In genomic region chr11:373716-374551, GRCh38 we compare ENCODE assay signal across 16 cellular contexts. TPM values are rescaled to one million over a fixed set of nuclear protein-coding genes. Genes with fewer than 3 reads are reported as not detected.
A peak's percentile ranks its signal among the peaks of the same experiment; 100 is the strongest.
DNase-seq lines count a peak whose midpoint lies in the region; ATAC-seq and TF ChIP-seq lines count a peak whose summit lies in the region.
"Had no signal": no experiment of that assay in that cellular context is flagged by ENCODE, and none has a peak within 500 bp of the region (broad histone marks: within the 10 kb centered on the region; RNA-seq: fewer than 3 reads in every experiment).

No MANE protein-coding gene starts in this region.

- H3K27ac ChIP-seq in cingulate gyrus (ENCODE audit: low read depth, low read length): peak overlapping the region; percentile 93
- no peak overlapping the region for H3K27ac ChIP-seq in smooth muscle cell (ENCODE audit: low read depth)
- H3K27ac ChIP-seq: lower lobe of right lung, transverse colon, VCaP had no signal

- H3F3A ChIP-seq in smooth muscle cell (ENCODE audit: low read depth): no peaks in the 10 kb centered on the region

- H3K4me3 ChIP-seq in H7 (ENCODE audit: insufficient read depth, low read depth, low read length): no peak overlapping the region
- no peak overlapping the region for H3K4me3 ChIP-seq in smooth muscle cell
- H3K4me3 ChIP-seq: coronary artery, lower lobe of right lung, transverse colon had no signal

- H2AFZ ChIP-seq in smooth muscle cell (ENCODE audit: low read depth): no peak overlapping the region

- no peaks in the 10 kb centered on the region for H3K9me3 ChIP-seq in smooth muscle cell (replicated peaks; ENCODE audit: low read depth)
- H3K9me3 ChIP-seq: lower lobe of right lung, transverse colon had no signal

- H3K27me3 ChIP-seq in H7 (ENCODE audit: control insufficient read depth, insufficient read depth, low read length) (no peaks in the 10 kb centered on the region), smooth muscle cell (ENCODE audit: low read depth) (no peaks in the 10 kb centered on the region)

- H3K9me3 Mint-ChIP-seq in natural killer cell treated with Interleukin-12 subunit alpha and Interleukin-12 subunit beta and Interleukin-15 and Interleukin-18, amount 100 ng/mL, for 72 hours: no peaks in the 10 kb centered on the region

- H3K4me2 ChIP-seq in smooth muscle cell: no peak overlapping the region

- H3K4me1 Mint-ChIP-seq in natural killer cell treated with Interleukin-12 subunit alpha and Interleukin-12 subunit beta and Interleukin-15 and Interleukin-18, amount 100 ng/mL, for 72 hours (ENCODE audit: low read depth in 2 of 2): peaks cover 0 to 14% of the 10 kb centered on the region in 2 donors

- peaks cover 7% of the 10 kb centered on the region for H3K4me1 ChIP-seq in smooth muscle cell (ENCODE audit: low read depth)
- H3K4me1 ChIP-seq: lower lobe of right lung had no signal

- no peak overlapping the region for H3K9ac ChIP-seq in smooth muscle cell (ENCODE audit: low read depth)

- H3K36me3 ChIP-seq in H7 (replicated peaks; ENCODE audit: control insufficient read depth, insufficient read depth, low read length): peaks cover 2% of the 10 kb centered on the region
- H3K36me3 ChIP-seq in smooth muscle cell (ENCODE audit: low read depth): no peaks in the 10 kb centered on the region
- H3K36me3 ChIP-seq: lower lobe of right lung, transverse colon had no signal

- H3K79me2 ChIP-seq in smooth muscle cell (ENCODE audit: low read depth): no peaks in the 10 kb centered on the region

- H3K27ac Mint-ChIP-seq in natural killer cell treated with Interleukin-12 subunit alpha and Interleukin-12 subunit beta and Interleukin-15 and Interleukin-18, amount 100 ng/mL, for 72 hours: peak overlapping the region; percentile 10 to 67

- H4K20me1 ChIP-seq in smooth muscle cell (ENCODE audit: low read depth): peaks cover 21% of the 10 kb centered on the region

- H3K27me3 Mint-ChIP-seq in natural killer cell treated with Interleukin-12 subunit alpha and Interleukin-12 subunit beta and Interleukin-15 and Interleukin-18, amount 100 ng/mL, for 72 hours: peaks cover 0 to 11% of the 10 kb centered on the region in 2 donors

- 97% methylated on average over 22 of the region's 23 CpGs for WGBS in smooth muscle cell (ENCODE audit: low lambda C conversion rate)

- DNase-seq in Ammon's horn (ENCODE audit: low spot score) (peak; percentile 83), H7 (peak; percentile 56), NCI-H69 (lab: John Stamatoyannopoulos, UW) (no peak), SKM-1 treated with dmso at 0.1 percent for 144 hours (lab: John Stamatoyannopoulos, UW; ENCODE audit: unreplicated experiment) (no peak), smooth muscle cell (lab: John Stamatoyannopoulos, UW; ENCODE audit: unreplicated experiment) (no peak)
- no peak for DNase-seq in natural killer cell treated with Interleukin-12 subunit alpha and Interleukin-12 subunit beta and Interleukin-15 and Interleukin-18, amount 100 ng/mL, for 72 hours (ENCODE audit: low spot score)
- DNase-seq: DND-41; lower lobe of right lung; NCI-H187 treated with DMSO at 0.1 percent for 48 hours; NCI-H748 treated with DMSO at 0.1 percent for 48 hours; stimulated activated CD4-positive, alpha-beta T cell treated with anti-CD3 and anti-CD28 coated beads, Interleukin-15, amount 100 ng/mL, for 24 hours; transverse colon had no signal

- TF ChIP-seq CTCF in smooth muscle cell (IDR thresholded peaks at IDR 0.05; ENCODE audit: borderline replicate concordance, insufficient read depth, poor library complexity, severe bottlenecking): no peak

- H3K4me3 Mint-ChIP-seq in natural killer cell treated with Interleukin-12 subunit alpha and Interleukin-12 subunit beta and Interleukin-15 and Interleukin-18, amount 100 ng/mL, for 72 hours: no peak overlapping the region

- no peaks in the 10 kb centered on the region for H3K36me3 Mint-ChIP-seq in natural killer cell treated with Interleukin-12 subunit alpha and Interleukin-12 subunit beta and Interleukin-15 and Interleukin-18, amount 100 ng/mL, for 72 hours

- ATAC-seq in natural killer cell treated with Interleukin-12 subunit alpha and Interleukin-12 subunit beta and Interleukin-15 and Interleukin-18, amount 100 ng/mL, for 72 hours: no peak
- no peak for ATAC-seq in HG03135 (IDR thresholded peaks at IDR 0.05; ENCODE audit: unreplicated experiment)
- ATAC-seq: lower lobe of right lung had no signal

RNA-seq across cellular contexts. Expression of gene B4GALNT4, which starts 4.6 kb away (rescaled TPM):
- 56.0 and 62.6 TPM in 2 replicates for total RNA-seq in H7 (2014; rRNA removed; shearing (Covaris generic))
- total RNA-seq in natural killer cell treated with Interleukin-12 subunit alpha and Interleukin-12 subunit beta and Interleukin-15 and Interleukin-18, amount 100 ng/mL, for 72 hours: under 1 TPM in 1 of 2 donors, not detected in 1; 0.50 TPM
- 21.9 and 48.8 TPM in 2 replicates for total RNA-seq in smooth muscle cell
- polyA plus RNA-seq in smooth muscle cell: 44.9 and 45.8 TPM in 2 replicates

RNA-seq across cellular contexts. Expression of gene PKP3, which starts 20.1 kb away (rescaled TPM):
- 2.1 and 3.6 TPM in 2 replicates for total RNA-seq in H7 (2014; rRNA removed; shearing (Covaris generic))
- total RNA-seq in natural killer cell treated with Interleukin-12 subunit alpha and Interleukin-12 subunit beta and Interleukin-15 and Interleukin-18, amount 100 ng/mL, for 72 hours: not detected
- total RNA-seq in smooth muscle cell: 32.0 and 61.2 TPM in 2 replicates
- 24.6 and 69.9 TPM in 2 replicates for polyA plus RNA-seq in smooth muscle cell

RNA-seq across cellular contexts. Expression of gene SIGIRR, which starts 40.9 kb away (rescaled TPM):
- total RNA-seq in H7 (2014; rRNA removed; shearing (Covaris generic)): 39.5 and 44.9 TPM in 2 replicates
- 10 to 100 TPM; 39.0 to 44.9 TPM for total RNA-seq in natural killer cell treated with Interleukin-12 subunit alpha and Interleukin-12 subunit beta and Interleukin-15 and Interleukin-18, amount 100 ng/mL, for 72 hours
- total RNA-seq in smooth muscle cell: 15.3 and 18.3 TPM in 2 replicates
- 26.3 and 29.4 TPM in 2 replicates for polyA plus RNA-seq in smooth muscle cell

RNA-seq across cellular contexts. Expression of gene IFITM3, which starts 53.3 kb away (rescaled TPM):
- 278 and 328 TPM in 2 replicates for total RNA-seq in H7 (2014; rRNA removed; shearing (Covaris generic))
- total RNA-seq in natural killer cell treated with Interleukin-12 subunit alpha and Interleukin-12 subunit beta and Interleukin-15 and Interleukin-18, amount 100 ng/mL, for 72 hours: 10 to 100 TPM; 28.2 to 29.8 TPM
- total RNA-seq in smooth muscle cell: 392 and 393 TPM in 2 replicates
- polyA plus RNA-seq in smooth muscle cell: 3,295 and 4,132 TPM in 2 replicates

Comparison
In these comparisons a context has a peak if more than half of its experiments do, and no peak if none do; other contexts are left out.
1. DNase-seq: peak in Ammon's horn (single experiment) and H7 (single experiment); none in natural killer cell treated with Interleukin-12 subunit alpha and Interleukin-12 subunit beta and Interleukin-15 and Interleukin-18, amount 100 ng/mL, for 72 hours (single experiment), NCI-H69 (single experiment), SKM-1 treated with dmso at 0.1 percent for 144 hours (single experiment) and smooth muscle cell (single experiment).
2. RNA of gene B4GALNT4, which starts 4.6 kb away (total RNA-seq): 56.0 to 62.6 TPM in H7 and 21.9 to 48.8 TPM in smooth muscle cell; 0.50 TPM in natural killer cell treated with Interleukin-12 subunit alpha and Interleukin-12 subunit beta and Interleukin-15 and Interleukin-18, amount 100 ng/mL, for 72 hours; every median in the first group is over 10 times any median in the second.